Comparison of ENCODE assay signal across 8 cellular contexts in the genomic region with DNA sequence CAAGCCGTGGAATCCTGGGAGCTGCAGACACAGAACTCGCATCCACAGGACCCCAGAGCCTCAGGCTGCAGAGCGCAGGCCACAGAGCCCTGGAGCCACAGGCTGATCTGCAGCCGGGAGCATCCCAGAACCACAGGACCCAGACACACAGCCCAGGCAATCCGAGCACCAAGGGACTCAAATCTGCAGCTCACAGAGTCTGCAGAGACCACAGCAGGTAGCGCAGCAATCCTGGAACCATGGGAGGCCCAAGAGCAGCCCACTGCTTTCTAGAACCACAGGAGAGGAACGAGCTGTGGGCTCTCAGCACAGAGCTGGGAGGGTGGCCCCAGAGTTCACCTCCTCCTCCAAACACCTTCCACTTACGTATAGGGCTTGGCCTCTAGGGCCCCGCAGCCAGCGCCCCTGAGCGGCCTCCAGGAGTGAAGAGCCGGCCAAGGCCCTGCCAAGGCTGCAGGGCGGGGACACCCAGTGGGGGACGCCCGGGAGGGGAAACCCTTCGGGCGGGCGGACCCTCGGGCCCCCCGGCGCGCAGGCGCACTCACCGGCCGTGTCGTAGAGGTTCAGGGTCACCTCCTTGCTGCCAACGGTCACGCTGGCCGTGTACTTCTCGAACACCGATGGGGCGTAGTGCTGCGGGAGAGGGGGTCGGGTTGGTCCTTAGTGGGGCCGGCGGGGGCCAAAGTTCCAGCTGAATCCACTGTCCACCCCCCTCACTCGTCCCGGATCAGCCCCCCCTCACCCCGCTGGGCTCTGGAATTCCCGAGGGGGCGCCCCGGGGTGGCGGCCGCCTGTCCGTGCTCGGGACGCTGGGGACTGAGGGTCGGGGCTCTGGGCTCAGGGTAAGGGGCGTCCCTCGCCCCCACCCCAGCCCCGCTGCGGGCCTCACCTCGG. TPM values are rescaled to one million over a fixed set of nuclear protein-coding genes. Genes with fewer than 3 reads are reported as not detected.
DNase-seq lines count a peak whose midpoint lies in the region; ATAC-seq and TF ChIP-seq lines count a peak whose summit lies in the region.

No MANE protein-coding gene starts in this region.

- H3K4me1 ChIP-seq in body of pancreas (peaks cover 62% of the 10 kb centered on the region), lower lobe of right lung (peaks cover 94% of the 10 kb centered on the region), thyroid gland (peaks cover 50 to 67% of the 10 kb centered on the region in 2 donors)

- TF ChIP-seq POLR2A in body of pancreas (IDR thresholded peaks at IDR 0.05), result no peak
- TF ChIP-seq POLR2A in thyroid gland (IDR thresholded peaks at IDR 0.05), result no peak

- WGBS in body of pancreas, 2 donors, result 11 to 21% methylated on average over 29 to 53 of the region's 53 CpGs
- WGBS in thyroid gland, 2 donors, result 38 to 42% methylated on average over 13 to 17 of the region's 53 CpGs

- H3K27me3 ChIP-seq in body of pancreas, result no peaks in the 10 kb centered on the region
- no peaks in the 10 kb centered on the region for H3K27me3 ChIP-seq in lower lobe of right lung (ENCODE audit: low read depth)
- no peaks in the 10 kb centered on the region for H3K27me3 ChIP-seq in thyroid gland

- ATAC-seq in body of pancreas (no peak), lower lobe of right lung (peak; percentile 31 to 42), HG03097 (IDR thresholded peaks at IDR 0.05; ENCODE audit: low FRiP score, unreplicated experiment) (no peak), HG03565 (IDR thresholded peaks at IDR 0.05; ENCODE audit: unreplicated experiment) (no peak)

- intact Hi-C loops in body of pancreas (cut with DNase I), result loop anchor here (10.0 kb wide), 1 partner anchor 92 kb away; the partner anchor contains the start of gene PSMD9
- intact Hi-C loops in lower lobe of right lung (cut with DNase I), result no loop called here
- intact Hi-C loops in thyroid gland (cut with DNase I), result loop anchor here (5.0 kb wide), 1 partner anchor 96 kb away; no protein-coding TSS in a partner anchor

- H3K4me3 ChIP-seq in body of pancreas, result peak overlapping the region; percentile 4 to 43
- peak overlapping the region; percentile 68 for H3K4me3 ChIP-seq in lower lobe of right lung
- H3K4me3 ChIP-seq in thyroid gland (replicated peaks in 1 of 3), result peak overlapping the region; percentile 3 to 33 (median 32)

- peak overlapping the region; percentile 11 to 62 (median 26) for H3K27ac ChIP-seq in body of pancreas
- peak overlapping the region; percentile 85 for H3K27ac ChIP-seq in lower lobe of right lung
- H3K27ac ChIP-seq in thyroid gland, result peak overlapping the region; percentile 97 to 100 (median 100)

- DNase-seq in RPMI8226, result peak; percentile 15
- DNase-seq in body of pancreas, result peak in 1 of 4 donors; percentile 50
- DNase-seq in lower lobe of right lung, result peak; percentile 81
- DNase-seq in thyroid gland, result peak; percentile 83 to 84
- DNase-seq in A172 (ENCODE audit: low spot score), result no peak

- no peaks in the 10 kb centered on the region for H3K36me3 ChIP-seq in body of pancreas (replicated peaks in 1 of 2; ENCODE audit: insufficient read depth in 1 of 2, low read depth in 2 of 2)
- H3K36me3 ChIP-seq in lower lobe of right lung, result peaks cover 21% of the 10 kb centered on the region
- H3K36me3 ChIP-seq in thyroid gland, result no peaks in the 10 kb centered on the region

- TF ChIP-seq CTCF in GM12873 (IDR thresholded peaks at IDR 0.05; ENCODE audit: insufficient read depth, low read depth, low read length, missing control alignments) (peak; percentile 24), body of pancreas (IDR thresholded peaks at IDR 0.05) (no peak), lower lobe of right lung (IDR thresholded peaks at IDR 0.05) (no peak), thyroid gland (IDR thresholded peaks at IDR 0.05) (peak in 1 of 6 experiments; percentile 7)

- H3K9me3 ChIP-seq in body of pancreas, result no peaks in the 10 kb centered on the region
- no peaks in the 10 kb centered on the region for H3K9me3 ChIP-seq in lower lobe of right lung
- H3K9me3 ChIP-seq in thyroid gland, result no peaks in the 10 kb centered on the region

RNA-seq across cellular contexts. Expression of gene RHOF, which starts 0.6 kb away (rescaled TPM):
- 10 to 100 TPM in 1 of 2 donors, 1 to 10 TPM in 1; 9.9 to 10.2 TPM for total RNA-seq in body of pancreas
- total RNA-seq in lower lobe of right lung, result 28.7 TPM
- total RNA-seq in thyroid gland, result 100 to 1,000 TPM in 1 of 4 donors, 10 to 100 TPM in 3; 22.8 to 105 (median 69.9) TPM
- 1.8 and 2.7 TPM in 2 replicates for total RNA-seq in A172 (2014; rRNA removed; shearing (Covaris generic))

RNA-seq across cellular contexts. Expression of gene SETD1B, which starts 11.0 kb away (rescaled TPM):
- total RNA-seq in body of pancreas (10 to 100 TPM in 1 of 2 donors, 1 to 10 TPM in 1; 9.1 to 15.8 TPM), lower lobe of right lung (19.7 TPM), thyroid gland (10 to 100 TPM in 3 of 4 donors, 1 to 10 TPM in 1; 7.3 to 16.5 (median 11.7) TPM)
- 1.9 and 2.4 TPM in 2 replicates for total RNA-seq in A172 (2014; rRNA removed; shearing (Covaris generic))

Comparison
In these comparisons a context has a peak if more than half of its experiments do, and no peak if none do; other contexts are left out.
1. ATAC-seq: peak in lower lobe of right lung (2 of 2); none in body of pancreas (single experiment), HG03097 (single experiment) and HG03565 (single experiment).
2. H3K27ac ChIP-seq: peak in every context shown above with its lines; median percentile 100 in thyroid gland; 85 in lower lobe of right lung; 26 in body of pancreas.
3. Peak in every context shown above with its lines, with median percentiles within 50 percentile points of each other: H3K4me3 ChIP-seq.